Comparison of ENCODE assay signal across 15 cellular contexts in genomic region chr2:218260166-218260565, GRCh38. TPM values are rescaled to one million over a fixed set of nuclear protein-coding genes. Genes with fewer than 3 reads are reported as not detected.
A peak's percentile ranks its signal among the peaks of the same experiment; 100 is the strongest.
DNase-seq lines count a peak whose midpoint lies in the region; ATAC-seq, FAIRE-seq and TF ChIP-seq lines count a peak whose summit lies in the region.
"Had no signal": no experiment of that assay in that cellular context is flagged by ENCODE, and none has a peak within 500 bp of the region (broad histone marks: within the 10 kb centered on the region; RNA-seq: fewer than 3 reads in every experiment).

No MANE protein-coding gene starts in this region.

- H3K4me1 Mint-ChIP-seq in astrocyte (ENCODE audit: low read depth, unreplicated experiment), result peaks cover 37% of the 10 kb centered on the region
- H3K4me1 Mint-ChIP-seq in endodermal cell, result peaks cover 14% of the 10 kb centered on the region

- H3K36me3 Mint-ChIP-seq in astrocyte (ENCODE audit: low read depth, unreplicated experiment), result peaks cover 9% of the 10 kb centered on the region
- peaks cover 22% of the 10 kb centered on the region for H3K36me3 Mint-ChIP-seq in endodermal cell (ENCODE audit: low read depth)

- no peak for ATAC-seq in SK-N-SH treated with all-trans-retinoic acid at 6 μM for 48 hours

- DNase-seq in SK-N-SH, result no peak
- no peak for DNase-seq in astrocyte (ENCODE audit: low read depth)
- DNase-seq in KBM-7, result no peak
- no peak for DNase-seq in endodermal cell
- no peak for DNase-seq in SK-N-DZ (ENCODE audit: low spot score)
- DNase-seq: activated CD4-positive, alpha-beta T cell treated with anti-CD3 and anti-CD28 coated beads, Interleukin-2, amount 50 U/mL, for 1 hour; NCI-H1092 treated with DMSO at 0.1 percent for 48 hours; occipital lobe had no signal

- TF ChIP-seq EP300 in SK-N-SH (IDR thresholded peaks at IDR 0.05; ENCODE audit: borderline replicate concordance in 1 of 2, low read depth in 1 of 2, low read length in 1 of 2), result no peak

- TF ChIP-seq RAD21 in SK-N-SH (IDR thresholded peaks at IDR 0.05; ENCODE audit: low read length), result no peak

- H3K27me3 ChIP-seq in SK-N-SH (ENCODE audit: insufficient read depth), result no peaks in the 10 kb centered on the region
- H3K27me3 ChIP-seq in astrocyte (ENCODE audit: insufficient read depth, low read length), result no peaks in the 10 kb centered on the region
- no peaks in the 10 kb centered on the region for H3K27me3 ChIP-seq in muscle layer of colon (ENCODE audit: control insufficient read depth in 1 of 2, insufficient read depth in 2 of 2, low read length in 2 of 2)
- no peaks in the 10 kb centered on the region for H3K27me3 ChIP-seq in subcutaneous abdominal adipose tissue (ENCODE audit: control insufficient read depth in 5 of 5, insufficient read depth in 4 of 5, low read length in 5 of 5)
- H3K27me3 ChIP-seq in endodermal cell (ENCODE audit: control insufficient read depth, insufficient read depth, low read length, poor library complexity, severe bottlenecking), result no peaks in the 10 kb centered on the region
- H3K27me3 ChIP-seq: adrenal gland had no signal

- H4K20me1 ChIP-seq in SK-N-SH (ENCODE audit: insufficient read depth) (no peaks in the 10 kb centered on the region), astrocyte (ENCODE audit: insufficient read depth, low read length) (peaks cover 32% of the 10 kb centered on the region)

- H3K27ac Mint-ChIP-seq in astrocyte (ENCODE audit: unreplicated experiment) (peak overlapping the region; percentile 58), endodermal cell (no peak overlapping the region)

- H3K9me2 ChIP-seq in SK-N-SH, result no peaks in the 10 kb centered on the region

- H3K9me3 Mint-ChIP-seq in astrocyte (ENCODE audit: unreplicated experiment) (no peaks in the 10 kb centered on the region), endodermal cell (no peaks in the 10 kb centered on the region)

- H3K27me3 Mint-ChIP-seq in astrocyte (ENCODE audit: low read depth, unreplicated experiment), result no peaks in the 10 kb centered on the region
- H3K27me3 Mint-ChIP-seq in endodermal cell (ENCODE audit: insufficient read depth), result no peaks in the 10 kb centered on the region

- H3K27ac ChIP-seq in SK-N-SH (ENCODE audit: low read depth in 2 of 2, low read length in 1 of 2) (peak overlapping the region; percentile 75 to 95; a peak in 3 of 4 replicates), astrocyte (ENCODE audit: low read depth, low read length) (no peak overlapping the region), muscle layer of colon (ENCODE audit: low read depth, low read length) (peak overlapping the region; percentile 90), subcutaneous abdominal adipose tissue (ENCODE audit: low read depth, low read length) (peak overlapping the region; percentile 83), endodermal cell (ENCODE audit: low read depth, low read length) (no peak overlapping the region)
- H3K27ac ChIP-seq: 22Rv1, SK-N-MC had no signal

- H3K4me2 ChIP-seq in SK-N-SH (no peak overlapping the region), astrocyte (ENCODE audit: low read length) (no peak overlapping the region)

- no peak for FAIRE-seq in astrocyte (lab: Jason Lieb, UNC)
- FAIRE-seq: GM12892 had no signal

- H3K4me1 ChIP-seq in SK-N-SH (ENCODE audit: control insufficient read depth in 1 of 2, insufficient read depth in 2 of 2, low read depth in 1 of 2, low read length in 1 of 2) (peaks cover 11 to 52% of the 10 kb centered on the region in 2 experiments), astrocyte (ENCODE audit: insufficient read depth, low read length) (peaks cover 14% of the 10 kb centered on the region), muscle layer of colon (ENCODE audit: insufficient read depth, low read length) (peaks cover 65% of the 10 kb centered on the region), subcutaneous abdominal adipose tissue (ENCODE audit: control insufficient read depth in 5 of 5, insufficient read depth in 5 of 5, low read length in 5 of 5) (peaks cover 38 to 82% (median 75%) of the 10 kb centered on the region in 5 donors), endodermal cell (ENCODE audit: control insufficient read depth, insufficient read depth, low read length) (no peaks in the 10 kb centered on the region)

- H3F3A ChIP-seq in SK-N-SH (replicated peaks; ENCODE audit: insufficient read depth), result peaks cover 33% of the 10 kb centered on the region

- H3K36me3 ChIP-seq in SK-N-SH (replicated peaks in 1 of 2; ENCODE audit: control insufficient read depth in 1 of 2, insufficient read depth in 2 of 2, low read length in 1 of 2) (peaks cover 10 to 33% of the 10 kb centered on the region in 2 experiments), astrocyte (ENCODE audit: insufficient read depth, low read length) (peaks cover 19% of the 10 kb centered on the region), muscle layer of colon (ENCODE audit: insufficient read depth, low read length) (peaks cover 28% of the 10 kb centered on the region), subcutaneous abdominal adipose tissue (ENCODE audit: control insufficient read depth in 5 of 5, insufficient read depth in 5 of 5, low read length in 5 of 5) (peaks cover 4 to 41% (median 29%) of the 10 kb centered on the region in 5 donors), endodermal cell (ENCODE audit: control insufficient read depth, insufficient read depth, low read length) (peaks cover 22% of the 10 kb centered on the region)

- CTCF ChIA-PET in SK-N-SH (lab: Yijun Ruan, JAX), result interaction anchor here (0.9 to 4.2 kb wide), 5 partner anchors 12 to 429 kb away, joined by 3 to 34 read pairs (median 8); partner anchors contain the start of gene CATIP

- TF ChIP-seq CTCF in SK-N-SH (IDR thresholded peaks at IDR 0.05), result no peak
- TF ChIP-seq CTCF in astrocyte (IDR thresholded peaks at IDR 0.05; ENCODE audit: insufficient read depth, low read depth, low read length), result no peak
- TF ChIP-seq CTCF in endodermal cell (conservative IDR thresholded peaks at IDR 0.05), result no peak

- POLR2A ChIA-PET in SK-N-SH (lab: Yijun Ruan, JAX), result interaction anchor here (1.3 kb wide), 1 partner anchor 10 kb away, joined by 3 read pairs; the partner anchor contains the start of gene AAMP

- H3K4me3 ChIP-seq in SK-N-SH (ENCODE audit: low read depth in 2 of 2, low read length in 1 of 2) (no peak overlapping the region), astrocyte (ENCODE audit: insufficient read depth, low read depth, low read length) (no peak overlapping the region), muscle layer of colon (ENCODE audit: low read depth in 1 of 2, low read length in 2 of 2) (no peak overlapping the region), subcutaneous abdominal adipose tissue (ENCODE audit: low read depth in 1 of 5, low read length in 5 of 5) (peak overlapping the region in 3 of 5 donors; percentile 23 to 31 (median 30)), endodermal cell (ENCODE audit: low read length) (no peak overlapping the region)
- H3K4me3 ChIP-seq: adrenal gland, SK-N-MC had no signal

- 85% methylated on average over 5 of the region's 5 CpGs for WGBS in SK-N-SH (ENCODE audit: low lambda C conversion rate)
- 84 to 88% methylated on average over 3 to 5 of the region's 5 CpGs for WGBS in endodermal cell (ENCODE audit: insufficient coverage in 1 of 2, insufficient read length in 1 of 2), 2 experiments

- H2AFZ ChIP-seq in SK-N-SH (ENCODE audit: low read depth), result no peak overlapping the region
- no peak overlapping the region for H2AFZ ChIP-seq in astrocyte (ENCODE audit: low read depth, low read length)

- H3K9me3 ChIP-seq in SK-N-SH, result no peaks in the 10 kb centered on the region
- H3K9me3 ChIP-seq in astrocyte (ENCODE audit: insufficient read depth, low read depth, low read length), result no peaks in the 10 kb centered on the region
- no peaks in the 10 kb centered on the region for H3K9me3 ChIP-seq in muscle layer of colon (ENCODE audit: low read length)
- no peaks in the 10 kb centered on the region for H3K9me3 ChIP-seq in subcutaneous abdominal adipose tissue (ENCODE audit: control insufficient read depth in 5 of 5, low read length in 5 of 5)
- no peaks in the 10 kb centered on the region for H3K9me3 ChIP-seq in endodermal cell (ENCODE audit: control insufficient read depth, low read length)
- H3K9me3 ChIP-seq: adrenal gland had no signal

- in situ Hi-C loops in KBM-7 (cut with MboI; ENCODE audit: low pct_unique_long_range_greater_than_20kb, low sequenced_read_pairs), result no loop called here

- H3K4me3 Mint-ChIP-seq in astrocyte (ENCODE audit: unreplicated experiment), result no peak overlapping the region
- H3K4me3 Mint-ChIP-seq in endodermal cell, result no peak overlapping the region

- H3K79me2 ChIP-seq in SK-N-SH (ENCODE audit: insufficient read depth), result no peaks in the 10 kb centered on the region
- no peaks in the 10 kb centered on the region for H3K79me2 ChIP-seq in astrocyte (ENCODE audit: insufficient read depth, low read length)

- H3K9ac ChIP-seq in SK-N-SH (no peak overlapping the region), astrocyte (ENCODE audit: low read length) (no peak overlapping the region), muscle layer of colon (ENCODE audit: low read length) (no peak overlapping the region), subcutaneous abdominal adipose tissue (ENCODE audit: low read length in 5 of 5) (peak overlapping the region in 3 of 5 donors; percentile 53 to 68 (median 60)), endodermal cell (ENCODE audit: extremely low read depth, low read length, poor library complexity, severe bottlenecking) (no peak overlapping the region)

RNA-seq across cellular contexts. Expression of gene GPBAR1, which starts 0.6 kb away (rescaled TPM):
- 0.08 and 0.13 TPM in 2 replicates for polyA plus RNA-seq in SK-N-SH (2012; rRNA removed)
- polyA plus RNA-seq in SK-N-SH (2012; cell fraction: cytosol; rRNA removed), result 0.03 and 0.05 TPM in 2 replicates
- polyA plus RNA-seq in SK-N-SH (2012; cell fraction: nucleus; rRNA removed), result 0.38 and 0.50 TPM in 2 replicates
- total RNA-seq in astrocyte (0.55 and 0.70 TPM in 2 replicates), endodermal cell (under 1 TPM; 0.18 TPM)
- polyA plus RNA-seq in endodermal cell (2013, experiment 1 of 2), result 1.9 TPM
- 1.2 TPM for polyA plus RNA-seq in endodermal cell (2013, experiment 2 of 2)
- 0.91 and 1.2 TPM in 2 replicates for polyA plus RNA-seq in SK-N-DZ (2014; cell fraction: cytosol; rRNA removed)
- polyA plus RNA-seq in SK-N-DZ (2014; cell fraction: nucleus; rRNA removed), result 1.3 TPM in 1 of 2 replicates, not detected in the other
- total RNA-seq: occipital lobe had no signal

RNA-seq across cellular contexts. Expression of gene AAMP, which starts 9.8 kb away (rescaled TPM):
- polyA plus RNA-seq in SK-N-SH (2012; rRNA removed), result 223 and 276 TPM in 2 replicates
- polyA plus RNA-seq in SK-N-SH (2012; cell fraction: cytosol; rRNA removed), result 191 and 203 TPM in 2 replicates
- polyA plus RNA-seq in SK-N-SH (2012; cell fraction: nucleus; rRNA removed), result 302 and 308 TPM in 2 replicates
- total RNA-seq in astrocyte (78.8 and 87.3 TPM in 2 replicates), endodermal cell (10 to 100 TPM; 89.2 to 97.2 TPM)
- 59.9 TPM for polyA plus RNA-seq in endodermal cell (2013, experiment 1 of 2)
- 54.7 TPM for polyA plus RNA-seq in endodermal cell (2013, experiment 2 of 2)
- polyA plus RNA-seq in SK-N-DZ (2014; cell fraction: cytosol; rRNA removed), result 128 and 170 TPM in 2 replicates
- polyA plus RNA-seq in SK-N-DZ (2014; cell fraction: nucleus; rRNA removed), result 197 and 224 TPM in 2 replicates

RNA-seq across cellular contexts. Expression of gene PNKD, which starts 10.2 kb away (rescaled TPM):
- 92.2 and 101 TPM in 2 replicates for polyA plus RNA-seq in SK-N-SH (2012; rRNA removed)
- 56.7 and 75.3 TPM in 2 replicates for polyA plus RNA-seq in SK-N-SH (2012; cell fraction: cytosol; rRNA removed)
- polyA plus RNA-seq in SK-N-SH (2012; cell fraction: nucleus; rRNA removed), result 57.8 and 74.7 TPM in 2 replicates
- 40.9 and 43.3 TPM in 2 replicates for total RNA-seq in astrocyte
- 10 to 100 TPM; 33.9 to 39.6 TPM for total RNA-seq in endodermal cell
- polyA plus RNA-seq in endodermal cell (2013, experiment 1 of 2), result 46.6 TPM
- 42.6 TPM for polyA plus RNA-seq in endodermal cell (2013, experiment 2 of 2)
- polyA plus RNA-seq in SK-N-DZ (2014; cell fraction: cytosol; rRNA removed), result 72.8 and 76.1 TPM in 2 replicates
- 54.6 and 55.3 TPM in 2 replicates for polyA plus RNA-seq in SK-N-DZ (2014; cell fraction: nucleus; rRNA removed)

RNA-seq across cellular contexts. Expression of gene TMBIM1, which starts 32.1 kb away (rescaled TPM):
- 7.3 and 7.8 TPM in 2 replicates for polyA plus RNA-seq in SK-N-SH (2012; rRNA removed)
- 4.4 and 6.8 TPM in 2 replicates for polyA plus RNA-seq in SK-N-SH (2012; cell fraction: cytosol; rRNA removed)
- 4.5 and 5.3 TPM in 2 replicates for polyA plus RNA-seq in SK-N-SH (2012; cell fraction: nucleus; rRNA removed)
- total RNA-seq in astrocyte (34.8 and 37.2 TPM in 2 replicates), endodermal cell (10 to 100 TPM; 50.7 to 53.8 TPM)
- polyA plus RNA-seq in endodermal cell (2013, experiment 1 of 2), result 22.4 TPM
- 17.2 TPM for polyA plus RNA-seq in endodermal cell (2013, experiment 2 of 2)
- polyA plus RNA-seq in SK-N-DZ (2014; cell fraction: cytosol; rRNA removed), result 1.6 and 2.0 TPM in 2 replicates
- polyA plus RNA-seq in SK-N-DZ (2014; cell fraction: nucleus; rRNA removed), result 1.4 TPM in 2 replicates

RNA-seq across cellular contexts. Expression of gene ARPC2, which starts 43.2 kb away (rescaled TPM):
- polyA plus RNA-seq in SK-N-SH (2012; rRNA removed), result 319 and 387 TPM in 2 replicates
- 392 and 457 TPM in 2 replicates for polyA plus RNA-seq in SK-N-SH (2012; cell fraction: cytosol; rRNA removed)
- 156 and 201 TPM in 2 replicates for polyA plus RNA-seq in SK-N-SH (2012; cell fraction: nucleus; rRNA removed)
- total RNA-seq in astrocyte, result 521 and 535 TPM in 2 replicates
- total RNA-seq in endodermal cell, result 100 to 1,000 TPM; 243 to 247 TPM
- polyA plus RNA-seq in endodermal cell (2013, experiment 1 of 2), result 201 TPM
- 214 TPM for polyA plus RNA-seq in endodermal cell (2013, experiment 2 of 2)
- polyA plus RNA-seq in SK-N-DZ (2014; cell fraction: cytosol; rRNA removed), result 158 and 173 TPM in 2 replicates
- polyA plus RNA-seq in SK-N-DZ (2014; cell fraction: nucleus; rRNA removed), result 128 and 135 TPM in 2 replicates

Comparison
In these comparisons a context has a peak if more than half of its experiments do, and no peak if none do; other contexts are left out.
1. H3K27ac ChIP-seq: peak in SK-N-SH (2 of 2), muscle layer of colon (single experiment) and subcutaneous abdominal adipose tissue (single experiment); none in astrocyte (single experiment) and endodermal cell (single experiment).
2. H3K4me3 ChIP-seq: peak in subcutaneous abdominal adipose tissue (3 of 5); none in SK-N-SH (0 of 2), astrocyte (single experiment), muscle layer of colon (0 of 2) and endodermal cell (single experiment).
3. H3K9ac ChIP-seq: peak in subcutaneous abdominal adipose tissue (3 of 5); none in SK-N-SH (single experiment), astrocyte (single experiment), muscle layer of colon (single experiment) and endodermal cell (single experiment).